In the genomic region with DNA sequence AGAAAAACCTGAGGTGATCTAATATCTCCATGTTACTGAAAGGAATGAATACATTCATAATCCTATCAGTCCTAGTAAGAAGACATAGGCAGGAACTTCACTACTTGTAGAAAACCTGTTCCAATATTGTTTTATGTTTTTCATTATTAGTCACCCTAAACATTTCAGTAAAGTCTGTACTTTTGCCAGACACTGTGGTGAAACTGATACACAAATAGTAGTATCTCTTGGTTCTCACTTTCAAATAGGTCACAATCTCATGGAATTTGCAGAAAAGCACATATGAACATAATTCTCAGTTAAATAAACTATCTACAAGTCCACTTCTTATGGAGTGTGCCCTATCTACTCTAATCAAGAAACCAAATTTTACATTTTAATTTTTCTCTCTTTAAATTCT, we compare ENCODE assay signal across 27 cellular contexts.
"Had no signal": no experiment of that assay in that cellular context is flagged by ENCODE, and none has a peak within 500 bp of the region (broad histone marks: within the 10 kb centered on the region; RNA-seq: fewer than 3 reads in every experiment).

No MANE protein-coding gene starts in this region.

- H2AFZ ChIP-seq: PC-9 had no signal

- DNase-seq: activated CD4-positive, alpha-beta T cell treated with anti-CD3 and anti-CD28 coated beads for 36 hours; activated CD4-positive, alpha-beta T cell treated with anti-CD3 and anti-CD28 coated beads, Interleukin-2, amount 10 ng/mL, durations not matched to agents 7 days and 5 days; activated CD4-positive, alpha-beta T cell treated with anti-CD3 and anti-CD28 coated beads, Interleukin-2, amount 50 U/mL, for 48 hours; activated CD8-positive, alpha-beta T cell treated with anti-CD3 and anti-CD28 coated beads, Interleukin-2, amount 10 ng/mL, durations not matched to agents 7 days and 5 days; activated gamma-delta T cell; activated naive CD4-positive, alpha-beta T cell treated with Interleukin-2 at 50 U/mL for 16 hours; activated T-cell treated with anti-CD3 and anti-CD28 coated beads, Interleukin-2, amount 50 U/mL, for 24 hours; adrenal gland; anterior cingulate cortex; brain microvascular endothelial cell; central memory CD4-positive, alpha-beta T cell; colonic mucosa; MG63; NCI-H1048; NCI-H1105 treated with DMSO at 0.1 percent for 48 hours; NCI-H1436; NCI-H1694; NCI-H1930; NCI-H2081 treated with DMSO at 0.1 percent for 48 hours; NCI-H345; NCI-H524 treated with DMSO at 0.1 percent for 48 hours; NCI-H748 treated with DMSO at 0.1 percent for 48 hours; PC-9; Right ventricle myocardium superior had no signal

- ATAC-seq: activated CD4-positive, alpha-beta T cell treated with anti-CD3 and anti-CD28 coated beads for 36 hours; activated CD4-positive, CD25-positive, alpha-beta regulatory T cell treated with anti-CD3 and anti-CD28 coated beads, Interleukin-2, amount 50 U/mL, for 24 hours; activated CD8-positive, alpha-beta T cell treated with anti-CD3 and anti-CD28 coated beads, Interleukin-2, amount 10 ng/mL, durations not matched to agents 7 days and 5 days; activated naive CD4-positive, alpha-beta T cell treated with anti-CD3 and anti-CD28 coated beads, Interleukin-2, amount 50 U/mL, for 72 hours; WTC11 had no signal

- H3K27me3 ChIP-seq: adrenal gland, brain microvascular endothelial cell, colonic mucosa, MG63 had no signal

- H3K4me3 ChIP-seq: adrenal gland, colonic mucosa, MG63, PC-9 had no signal

- H3K36me3 ChIP-seq: adrenal gland, brain microvascular endothelial cell, colonic mucosa, MG63 had no signal

- H3K9me3 ChIP-seq: adrenal gland, colonic mucosa, MG63 had no signal

- H3K4me1 ChIP-seq: adrenal gland, colonic mucosa had no signal

- H3K4me2 ChIP-seq: PC-9 had no signal
